Comparison of ENCODE assay signal across 10 cellular contexts in the genomic region with DNA sequence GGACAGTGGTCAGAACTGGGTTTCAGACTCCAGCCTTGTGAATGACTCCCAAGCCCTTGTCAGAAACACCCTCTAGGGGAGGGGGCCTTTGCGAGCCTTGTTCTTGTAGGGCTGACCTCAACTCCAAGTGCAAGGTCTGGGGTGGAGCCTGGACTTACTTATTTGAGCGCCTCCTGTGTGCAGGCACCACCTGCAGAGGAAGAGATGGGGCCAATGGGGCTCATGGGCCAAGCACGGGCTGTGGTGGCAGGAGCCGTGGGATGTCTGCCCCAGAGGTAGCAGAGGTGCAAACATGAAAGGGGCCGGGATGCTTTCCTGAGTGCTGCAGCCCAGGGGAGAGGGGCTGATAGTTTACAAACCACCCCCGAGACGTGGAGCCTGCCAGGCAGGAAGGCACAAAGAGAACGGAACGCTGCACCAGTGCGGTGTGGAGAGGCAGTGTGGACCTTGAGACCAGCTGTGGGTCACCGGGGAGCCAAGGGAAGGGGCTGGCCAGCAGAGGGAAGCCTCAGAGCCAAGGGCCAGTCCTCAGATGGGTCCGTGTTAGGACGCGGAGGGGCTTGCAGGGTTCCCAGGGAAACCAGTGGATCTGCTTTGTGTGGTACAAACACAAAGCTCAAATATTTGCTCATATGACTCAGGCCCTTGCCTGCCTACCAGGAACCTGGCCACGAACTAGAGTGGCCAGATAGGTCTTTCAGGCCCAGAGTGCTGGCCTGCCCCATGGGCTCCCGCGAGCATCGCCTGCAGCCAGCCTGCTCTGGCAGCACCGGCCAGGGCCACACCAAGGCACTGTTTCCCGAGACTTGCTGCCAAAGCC. TPM values are rescaled to one million over a fixed set of nuclear protein-coding genes. Genes with fewer than 3 reads are reported as not detected.
A peak's percentile ranks its signal among the peaks of the same experiment; 100 is the strongest.
DNase-seq lines count a peak whose midpoint lies in the region; ATAC-seq and TF ChIP-seq lines count a peak whose summit lies in the region.
"Had no signal": no experiment of that assay in that cellular context is flagged by ENCODE, and none has a peak within 500 bp of the region (broad histone marks: within the 10 kb centered on the region; RNA-seq: fewer than 3 reads in every experiment).

No MANE protein-coding gene starts in this region.

- H2BK12ac ChIP-seq in neuronal stem cell (ENCODE audit: low read length) = no peak overlapping the region

- no peak overlapping the region for H3K4me3 Mint-ChIP-seq in endodermal cell
- no peak overlapping the region for H3K4me3 Mint-ChIP-seq in activated CD8-positive, alpha-beta memory T cell treated with anti-CD3 and anti-CD28 coated beads, Interleukin-2, amount 10 ng/mL, durations not matched to agents 7 days and 5 days

- H3K27ac ChIP-seq in endodermal cell (ENCODE audit: low read depth, low read length) = peak overlapping the region; percentile 2
- no peak overlapping the region for H3K27ac ChIP-seq in neuronal stem cell (replicated peaks; ENCODE audit: low read length)
- H3K27ac ChIP-seq: gastrocnemius medialis had no signal

- no peak overlapping the region for H3K18ac ChIP-seq in neuronal stem cell (ENCODE audit: low read length)

- ATAC-seq in activated CD8-positive, alpha-beta memory T cell treated with anti-CD3 and anti-CD28 coated beads, Interleukin-2, amount 10 ng/mL, durations not matched to agents 7 days and 5 days = no peak
- ATAC-seq in HG03135 (IDR thresholded peaks at IDR 0.05; ENCODE audit: unreplicated experiment) = no peak
- no peak for ATAC-seq in activated CD4-positive, CD25-positive, alpha-beta regulatory T cell treated with anti-CD3 and anti-CD28 coated beads, Interleukin-2, amount 50 U/mL, for 24 hours

- 82 to 88% methylated on average over 14 to 20 of the region's 20 CpGs for WGBS in endodermal cell (ENCODE audit: insufficient coverage in 1 of 2, insufficient read length in 1 of 2), 2 experiments
- WGBS in neuronal stem cell (ENCODE audit: extremely low coverage in 2 of 2, insufficient read length in 2 of 2, insufficient replicate concordance in 1 of 2), 2 donors = no CpG with 5 or more reads among the region's 20 CpGs

- peak overlapping the region; percentile 0 for H3K14ac ChIP-seq in neuronal stem cell (ENCODE audit: low read length)

- no peak overlapping the region for H3K4me2 ChIP-seq in neuronal stem cell (ENCODE audit: insufficient read depth, low read length, poor library complexity, severe bottlenecking)

- H4K8ac ChIP-seq in neuronal stem cell (ENCODE audit: low read depth, low read length) = peak overlapping the region; percentile 33

- H4K91ac ChIP-seq in neuronal stem cell (ENCODE audit: low read depth, low read length, poor library complexity) = no peak overlapping the region

- peak overlapping the region; percentile 66 for H3K27ac Mint-ChIP-seq in endodermal cell
- no peak overlapping the region for H3K27ac Mint-ChIP-seq in activated CD8-positive, alpha-beta memory T cell treated with anti-CD3 and anti-CD28 coated beads, Interleukin-2, amount 10 ng/mL, durations not matched to agents 7 days and 5 days
- H3K27ac Mint-ChIP-seq: activated naive CD4-positive, alpha-beta T cell treated with anti-CD3 and anti-CD28 coated beads, Interleukin-2, amount 50 U/mL, for 72 hours had no signal

- H2BK15ac ChIP-seq in neuronal stem cell (ENCODE audit: low read length) = no peak overlapping the region

- no peak for TF ChIP-seq CTCF in endodermal cell (conservative IDR thresholded peaks at IDR 0.05)

- no peaks in the 10 kb centered on the region for H3K4me1 Mint-ChIP-seq in endodermal cell
- no peaks in the 10 kb centered on the region for H3K4me1 Mint-ChIP-seq in activated CD8-positive, alpha-beta memory T cell treated with anti-CD3 and anti-CD28 coated beads, Interleukin-2, amount 10 ng/mL, durations not matched to agents 7 days and 5 days

- DNase-seq in ELF-1 (ENCODE audit: low read depth, low spot score) = peak; percentile 58
- DNase-seq in NCI-H1092 treated with DMSO at 0.1 percent for 48 hours (lab: John Stamatoyannopoulos, UW) = peak; percentile 34
- no peak for DNase-seq in endodermal cell
- no peak for DNase-seq in neuronal stem cell (ENCODE audit: low spot score)
- no peak for DNase-seq in activated CD8-positive, alpha-beta memory T cell treated with anti-CD3 and anti-CD28 coated beads, Interleukin-2, amount 10 ng/mL, durations not matched to agents 7 days and 5 days
- DNase-seq in NCI-H128 (lab: John Stamatoyannopoulos, UW; ENCODE audit: unreplicated experiment) = no peak
- DNase-seq: gastrocnemius medialis had no signal

- H3K9me3 ChIP-seq in endodermal cell (ENCODE audit: control insufficient read depth, low read length) (no peaks in the 10 kb centered on the region), neuronal stem cell (replicated peaks in 1 of 2; ENCODE audit: control insufficient read depth in 2 of 2, insufficient read depth in 1 of 2, low read depth in 1 of 2, low read length in 2 of 2) (no peaks in the 10 kb centered on the region)
- H3K9me3 ChIP-seq: gastrocnemius medialis had no signal

- H3K36me3 Mint-ChIP-seq in endodermal cell (ENCODE audit: low read depth) = peaks cover 29% of the 10 kb centered on the region
- H3K36me3 Mint-ChIP-seq in activated CD8-positive, alpha-beta memory T cell treated with anti-CD3 and anti-CD28 coated beads, Interleukin-2, amount 10 ng/mL, durations not matched to agents 7 days and 5 days = peaks cover 10% of the 10 kb centered on the region

- H2BK120ac ChIP-seq in neuronal stem cell (ENCODE audit: low read depth, low read length) = no peak overlapping the region

- H2AFZ ChIP-seq in neuronal stem cell (ENCODE audit: low read length) = no peak overlapping the region

- no peaks in the 10 kb centered on the region for H3K79me1 ChIP-seq in neuronal stem cell (ENCODE audit: low read depth, low read length)

- H3K9ac ChIP-seq in endodermal cell (ENCODE audit: extremely low read depth, low read length, poor library complexity, severe bottlenecking) (no peak overlapping the region), neuronal stem cell (ENCODE audit: low read depth, low read length, poor library complexity) (no peak overlapping the region)

- H3K4me1 ChIP-seq in endodermal cell (ENCODE audit: control insufficient read depth, insufficient read depth, low read length) (no peaks in the 10 kb centered on the region), neuronal stem cell (ENCODE audit: control insufficient read depth in 2 of 2, insufficient read depth in 1 of 2, low read depth in 1 of 2, low read length in 2 of 2) (peaks cover 0 to 9% of the 10 kb centered on the region in 2 donors)
- H3K4me1 ChIP-seq: gastrocnemius medialis had no signal

- no peak overlapping the region for H2AK5ac ChIP-seq in neuronal stem cell (ENCODE audit: low read depth, low read length)

- H3K4ac ChIP-seq in neuronal stem cell (ENCODE audit: low read length) = no peak overlapping the region

- no peaks in the 10 kb centered on the region for H3K9me3 Mint-ChIP-seq in endodermal cell
- H3K9me3 Mint-ChIP-seq in activated CD8-positive, alpha-beta memory T cell treated with anti-CD3 and anti-CD28 coated beads, Interleukin-2, amount 10 ng/mL, durations not matched to agents 7 days and 5 days (ENCODE audit: low read depth) = no peaks in the 10 kb centered on the region
- H3K9me3 Mint-ChIP-seq: activated naive CD4-positive, alpha-beta T cell treated with anti-CD3 and anti-CD28 coated beads, Interleukin-2, amount 50 U/mL, for 72 hours had no signal

- H3K4me3 ChIP-seq in endodermal cell (ENCODE audit: low read length) = no peak overlapping the region
- H3K4me3 ChIP-seq in neuronal stem cell (ENCODE audit: low read length in 2 of 2) = no peak overlapping the region
- H3K4me3 ChIP-seq: gastrocnemius medialis had no signal

- H3K27me3 ChIP-seq in endodermal cell (ENCODE audit: control insufficient read depth, insufficient read depth, low read length, poor library complexity, severe bottlenecking) (no peaks in the 10 kb centered on the region), neuronal stem cell (ENCODE audit: control insufficient read depth in 3 of 3, insufficient read depth in 3 of 3, low read depth in 1 of 3, low read length in 3 of 3) (no peaks in the 10 kb centered on the region)
- H3K27me3 ChIP-seq: gastrocnemius medialis had no signal

- no peak overlapping the region for H2BK5ac ChIP-seq in neuronal stem cell (ENCODE audit: low read length)

- CTCF ChIA-PET in activated CD8-positive, alpha-beta memory T cell treated with anti-CD3 and anti-CD28 coated beads, Interleukin-2, amount 10 ng/mL, durations not matched to agents 7 days and 5 days (lab: Charles Lee) = interaction anchor here (1.5 kb wide), 1 partner anchor 8 kb away, joined by 3 read pairs; a partner anchor contains a TSS

- H3K36me3 ChIP-seq in endodermal cell (ENCODE audit: control insufficient read depth, insufficient read depth, low read length) = peaks cover 27% of the 10 kb centered on the region
- H3K36me3 ChIP-seq in neuronal stem cell (replicated peaks in 1 of 2; ENCODE audit: control insufficient read depth in 2 of 2, insufficient read depth in 2 of 2, low read length in 2 of 2) = peaks cover 23 to 36% of the 10 kb centered on the region in 2 donors

- no peaks in the 10 kb centered on the region for H3K27me3 Mint-ChIP-seq in endodermal cell (ENCODE audit: insufficient read depth)
- no peaks in the 10 kb centered on the region for H3K27me3 Mint-ChIP-seq in activated CD8-positive, alpha-beta memory T cell treated with anti-CD3 and anti-CD28 coated beads, Interleukin-2, amount 10 ng/mL, durations not matched to agents 7 days and 5 days

- peak overlapping the region; percentile 19 for H3K23ac ChIP-seq in neuronal stem cell (ENCODE audit: low read depth, low read length, poor library complexity)

RNA-seq across cellular contexts. Expression of gene TADA2B, which starts 8.7 kb away (rescaled TPM):
- 10 to 100 TPM; 17.3 to 17.5 TPM for total RNA-seq in endodermal cell
- polyA plus RNA-seq in endodermal cell (2013, experiment 1 of 2) = 11.6 TPM
- 10.6 TPM for polyA plus RNA-seq in endodermal cell (2013, experiment 2 of 2)
- 9.9 TPM for polyA plus RNA-seq in neuronal stem cell (2013, experiment 1 of 2)
- 9.9 TPM for polyA plus RNA-seq in neuronal stem cell (2013, experiment 2 of 2)
- 10 to 100 TPM; 16.9 to 21.4 TPM for total RNA-seq in activated CD8-positive, alpha-beta memory T cell treated with anti-CD3 and anti-CD28 coated beads, Interleukin-2, amount 10 ng/mL, durations not matched to agents 7 days and 5 days

RNA-seq across cellular contexts. Expression of gene GRPEL1, which starts 33.4 kb away (rescaled TPM):
- total RNA-seq in endodermal cell = 10 to 100 TPM; 18.5 to 25.5 TPM
- polyA plus RNA-seq in endodermal cell (2013, experiment 1 of 2) = 16.3 TPM
- polyA plus RNA-seq in endodermal cell (2013, experiment 2 of 2) = 14.6 TPM
- polyA plus RNA-seq in neuronal stem cell (2013, experiment 1 of 2) = 10.3 TPM
- polyA plus RNA-seq in neuronal stem cell (2013, experiment 2 of 2) = 9.4 TPM
- 10 to 100 TPM; 40.0 to 59.9 TPM for total RNA-seq in activated CD8-positive, alpha-beta memory T cell treated with anti-CD3 and anti-CD28 coated beads, Interleukin-2, amount 10 ng/mL, durations not matched to agents 7 days and 5 days

Comparison
In these comparisons a context has a peak if more than half of its experiments do, and no peak if none do; other contexts are left out.
1. DNase-seq: peak in ELF-1 (single experiment) and NCI-H1092 treated with DMSO at 0.1 percent for 48 hours (single experiment); none in endodermal cell (single experiment), neuronal stem cell (single experiment), activated CD8-positive, alpha-beta memory T cell treated with anti-CD3 and anti-CD28 coated beads, Interleukin-2, amount 10 ng/mL, durations not matched to agents 7 days and 5 days (single experiment) and NCI-H128 (single experiment).